In the genomic region with DNA sequence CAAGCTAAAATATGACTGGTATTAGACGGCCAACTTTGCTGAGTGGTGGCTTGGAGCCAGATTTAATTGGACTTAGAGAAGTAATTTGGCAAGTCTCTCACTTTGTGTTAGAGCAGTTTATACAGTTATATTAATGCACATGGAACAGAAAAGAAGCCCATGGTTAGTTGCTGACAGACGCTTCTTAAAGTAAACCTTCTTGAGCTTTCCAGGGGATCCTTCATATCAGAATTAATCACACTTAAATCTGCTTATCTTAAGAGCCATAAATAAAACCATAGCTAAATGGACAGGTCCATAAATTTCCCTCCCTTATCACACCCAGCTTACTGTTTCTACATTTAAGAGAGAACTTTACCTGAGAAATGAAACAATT, we compare ENCODE assay signal across 18 cellular contexts. TPM values are rescaled to one million over a fixed set of nuclear protein-coding genes. Genes with fewer than 3 reads are reported as not detected.
DNase-seq lines count a peak whose midpoint lies in the region; ATAC-seq, FAIRE-seq and TF ChIP-seq lines count a peak whose summit lies in the region.
"Had no signal": no experiment of that assay in that cellular context is flagged by ENCODE, and none has a peak within 500 bp of the region (broad histone marks: within the 10 kb centered on the region; RNA-seq: fewer than 3 reads in every experiment).

No MANE protein-coding gene starts in this region.

- peak overlapping the region; percentile 85 for H3K27ac Mint-ChIP-seq in HFFc6
- H3K27ac Mint-ChIP-seq: activated CD8-positive, alpha-beta T cell treated with anti-CD3 and anti-CD28 coated beads, Interleukin-2, amount 10 ng/mL, durations not matched to agents 7 days and 5 days; naive thymus-derived CD8-positive, alpha-beta T cell had no signal

- peak overlapping the region in 1 of 2 experiments; percentile 74; a peak in 3 of 6 replicates for H3K27ac ChIP-seq in A549
- peak overlapping the region; percentile 53 for H3K27ac ChIP-seq in foreskin keratinocyte

- TF ChIP-seq POLR2A in A549 (IDR thresholded peaks at IDR 0.05; ENCODE audit: low read length): no peak

- H3K36me3 Mint-ChIP-seq in HFFc6 (ENCODE audit: low read depth): no peaks in the 10 kb centered on the region
- H3K36me3 Mint-ChIP-seq: naive thymus-derived CD8-positive, alpha-beta T cell had no signal

- peaks cover 71% of the 10 kb centered on the region for H3K4me1 Mint-ChIP-seq in HFFc6 (ENCODE audit: low read depth)

- peaks cover 3% of the 10 kb centered on the region for H3K27me3 Mint-ChIP-seq in HFFc6 (ENCODE audit: insufficient read depth)
- H3K27me3 Mint-ChIP-seq: naive thymus-derived CD8-positive, alpha-beta T cell had no signal

- no peak for DNase-seq in A549 (ENCODE audit: low read depth in 1 of 2, low spot score in 1 of 2)
- DNase-seq in HFFc6: no peak
- no peak for DNase-seq in foreskin keratinocyte
- DNase-seq in activated naive CD4-positive, alpha-beta T cell treated with anti-CD3 and anti-CD28 coated beads, Interleukin-2, amount 50 U/mL, for 16 hours: no peak
- no peak for DNase-seq in GM19238 (ENCODE audit: insufficient read length, low spot score)
- DNase-seq: activated CD8-positive, alpha-beta T cell treated with anti-CD3 and anti-CD28 coated beads, Interleukin-2, amount 10 ng/mL, durations not matched to agents 7 days and 5 days; amniotic stem cell; cortex of kidney; naive thymus-derived CD8-positive, alpha-beta T cell; NCI-H187; NCI-H774; SHP77 had no signal

- peak overlapping the region; percentile 52 for H3K4me2 ChIP-seq in A549

- FAIRE-seq in A549 (lab: Jason Lieb, UNC): peak; percentile 28
- FAIRE-seq: TTC549, urothelium cell line had no signal

- H3K4me1 ChIP-seq in A549 (peaks cover 36% of the 10 kb centered on the region), foreskin keratinocyte (peaks cover 34% of the 10 kb centered on the region)

- H3K4me3 Mint-ChIP-seq in HFFc6: peak overlapping the region; percentile 55
- H3K4me3 Mint-ChIP-seq: activated CD8-positive, alpha-beta T cell treated with anti-CD3 and anti-CD28 coated beads, Interleukin-2, amount 10 ng/mL, durations not matched to agents 7 days and 5 days; naive thymus-derived CD8-positive, alpha-beta T cell had no signal

- CTCF ChIA-PET in A549 (lab: Yijun Ruan, JAX): interaction anchor here (1.1 to 2.5 kb wide), 5 partner anchors 50 to 1073 kb away, joined by 4 to 17 read pairs (median 5); partner anchors contain the start of gene FAM234B

- H3K27me3 ChIP-seq in foreskin keratinocyte: no peaks in the 10 kb centered on the region

- no peak overlapping the region for H3K4me3 ChIP-seq in A549

- no peak for TF ChIP-seq CTCF in A549 (IDR thresholded peaks at IDR 0.05)
- TF ChIP-seq CTCF in HFFc6 (IDR thresholded peaks at IDR 0.05): no peak
- no peak for TF ChIP-seq CTCF in foreskin keratinocyte (conservative IDR thresholded peaks at IDR 0.05)

- POLR2A ChIA-PET in A549 (lab: Yijun Ruan, JAX): no interaction called here

- 87% methylated on average over 2 of the region's 2 CpGs for WGBS in A549 (ENCODE audit: missing lambda C conversion rate)

- ATAC-seq in A549 (no peak), SK-N-SH treated with all-trans-retinoic acid at 6 μM for 48 hours (no peak), foreskin keratinocyte (no peak), GM21786 (IDR thresholded peaks at IDR 0.05; ENCODE audit: unreplicated experiment) (no peak), HG03460 (IDR thresholded peaks at IDR 0.05; ENCODE audit: unreplicated experiment) (no peak)
- ATAC-seq: activated CD8-positive, alpha-beta T cell treated with anti-CD3 and anti-CD28 coated beads, Interleukin-2, amount 10 ng/mL, durations not matched to agents 7 days and 5 days; left lobe of liver; naive thymus-derived CD8-positive, alpha-beta T cell had no signal

- TF ChIP-seq EP300 in A549 (IDR thresholded peaks at IDR 0.05): no peak

- no peak for TF ChIP-seq RAD21 in A549 (conservative IDR thresholded peaks at IDR 0.05 in 1 of 2, IDR thresholded peaks at IDR 0.05 in 1 of 2)

- H3K9me3 ChIP-seq in A549: no peaks in the 10 kb centered on the region

- H3K9me3 Mint-ChIP-seq in HFFc6: no peaks in the 10 kb centered on the region
- H3K9me3 Mint-ChIP-seq: naive thymus-derived CD8-positive, alpha-beta T cell had no signal

TF ChIP-seq in A549, 52 proteins besides CTCF, POLR2A, EP300 and RAD21:
- TF ChIP-seq, protein P1, sequence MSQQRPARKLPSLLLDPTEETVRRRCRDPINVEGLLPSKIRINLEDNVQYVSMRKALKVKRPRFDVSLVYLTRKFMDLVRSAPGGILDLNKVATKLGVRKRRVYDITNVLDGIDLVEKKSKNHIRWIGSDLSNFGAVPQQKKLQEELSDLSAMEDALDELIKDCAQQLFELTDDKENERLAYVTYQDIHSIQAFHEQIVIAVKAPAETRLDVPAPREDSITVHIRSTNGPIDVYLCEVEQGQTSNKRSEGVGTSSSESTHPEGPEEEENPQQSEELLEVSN (IDR thresholded peaks at IDR 0.05; ENCODE audit: borderline replicate concordance, low read depth): no peak
- TF ChIP-seq RFX5 (IDR thresholded peaks at IDR 0.05) (no peak), CHD2 (IDR thresholded peaks at IDR 0.05; ENCODE audit: low read length, partially characterized antibody) (no peak), EHMT2 (IDR thresholded peaks at IDR 0.05; ENCODE audit: low read depth) (no peak), RCOR1 (IDR thresholded peaks at IDR 0.05; ENCODE audit: low read depth, low read length) (no peak), SMC3 (IDR thresholded peaks at IDR 0.05) (no peak), POLR2AphosphoS2 (conservative IDR thresholded peaks at IDR 0.05; ENCODE audit: low read length) (no peak), CBX2 (IDR thresholded peaks at IDR 0.05; ENCODE audit: borderline replicate concordance, low read depth) (no peak), HOXB5 (CRISPR knock-in tag; IDR thresholded peaks at IDR 0.05) (no peak), GATA3 (IDR thresholded peaks at IDR 0.05; ENCODE audit: borderline replicate concordance) (no peak), JUN (IDR thresholded peaks at IDR 0.05) (no peak), HEYL (CRISPR knock-in tag; IDR thresholded peaks at IDR 0.05) (no peak), HDAC2 (IDR thresholded peaks at IDR 0.05) (no peak)

TF ChIP-seq in SK-N-SH treated with all-trans-retinoic acid at 6 μM for 48 hours, 23 proteins besides CTCF, POLR2A, EP300 and RAD21 (continues in another document):
- peak; percentile 71 for TF ChIP-seq ISL1 (CRISPR knock-in tag; IDR thresholded peaks at IDR 0.05)
- no peak for TF ChIP-seq ZFP3 (CRISPR knock-in tag; IDR thresholded peaks at IDR 0.05)
- TF ChIP-seq, protein P2, sequence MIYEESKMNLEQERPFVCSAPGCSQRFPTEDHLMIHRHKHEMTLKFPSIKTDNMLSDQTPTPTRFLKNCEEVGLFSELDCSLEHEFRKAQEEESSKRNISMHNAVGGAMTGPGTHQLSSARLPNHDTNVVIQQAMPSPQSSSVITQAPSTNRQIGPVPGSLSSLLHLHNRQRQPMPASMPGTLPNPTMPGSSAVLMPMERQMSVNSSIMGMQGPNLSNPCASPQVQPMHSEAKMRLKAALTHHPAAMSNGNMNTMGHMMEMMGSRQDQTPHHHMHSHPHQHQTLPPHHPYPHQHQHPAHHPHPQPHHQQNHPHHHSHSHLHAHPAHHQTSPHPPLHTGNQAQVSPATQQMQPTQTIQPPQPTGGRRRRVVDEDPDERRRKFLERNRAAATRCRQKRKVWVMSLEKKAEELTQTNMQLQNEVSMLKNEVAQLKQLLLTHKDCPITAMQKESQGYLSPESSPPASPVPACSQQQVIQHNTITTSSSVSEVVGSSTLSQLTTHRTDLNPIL (CRISPR knock-in tag; IDR thresholded peaks at IDR 0.05; ENCODE audit: low read depth): no peak
- TF ChIP-seq ARNTL (CRISPR knock-in tag; IDR thresholded peaks at IDR 0.05; ENCODE audit: borderline replicate concordance, low read depth): no peak
- TF ChIP-seq ZNF8 (CRISPR knock-in tag; IDR thresholded peaks at IDR 0.05): no peak
- no peak for TF ChIP-seq SNAI2 (CRISPR knock-in tag; IDR thresholded peaks at IDR 0.05)
- no peak for TF ChIP-seq CSDC2 (CRISPR knock-in tag; IDR thresholded peaks at IDR 0.05)

RNA-seq across cellular contexts. Expression of gene GSG1, which starts 9.6 kb away (rescaled TPM):
- polyA plus RNA-seq in A549 (2011; rRNA removed): not detected in 2 replicates
- 0.06 and 0.09 TPM in 2 replicates for polyA plus RNA-seq in A549 (2012; cell fraction: cytosol; rRNA removed)
- polyA plus RNA-seq in A549 (2012; cell fraction: nucleus; rRNA removed): 0.07 and 0.10 TPM in 2 replicates
- polyA plus RNA-seq in A549 (2017; fragmentation: RNase III; extraction: RNeasy Plus Mini Kit Qiagen cat#74134 plus additional on column Dnase treatment): 0.06 to 0.26 TPM (median 0.16 TPM) in 3 replicates
- 0.25 TPM in 1 of 2 replicates, not detected in the other for polyA minus RNA-seq in A549 (2011; rRNA and poly(A)+ RNA removed)
- total RNA-seq in HFFc6 (2021; fragmentation: NEBNext Ultra II Directional; extraction: Animal tissue kit (Norgen Biotek cat#: 25700)): 1 to 10 TPM in 2 of 6 experiments, under 1 TPM in 4; 0.48 to 1.0 (median 0.75) TPM
- total RNA-seq in foreskin keratinocyte: not detected in 2 replicates
- polyA plus RNA-seq in foreskin keratinocyte: 0.06 TPM in 1 of 2 replicates, not detected in the other
- total RNA-seq: activated CD8-positive, alpha-beta T cell treated with anti-CD3 and anti-CD28 coated beads, Interleukin-2, amount 10 ng/mL, durations not matched to agents 7 days and 5 days; left lobe of liver; naive thymus-derived CD8-positive, alpha-beta T cell had no signal

RNA-seq across cellular contexts. Expression of gene FAM234B, which starts 49.7 kb away (rescaled TPM):
- polyA plus RNA-seq in A549 (2011; rRNA removed): 7.4 and 7.5 TPM in 2 replicates
- polyA plus RNA-seq in A549 (2012; cell fraction: cytosol; rRNA removed): 2.2 and 2.4 TPM in 2 replicates
- polyA plus RNA-seq in A549 (2012; cell fraction: nucleus; rRNA removed): 2.8 and 3.5 TPM in 2 replicates
- 2.5 to 2.8 TPM (median 2.6 TPM) in 3 replicates for polyA plus RNA-seq in A549 (2017; fragmentation: RNase III; extraction: RNeasy Plus Mini Kit Qiagen cat#74134 plus additional on column Dnase treatment)
- polyA minus RNA-seq in A549 (2011; rRNA and poly(A)+ RNA removed): 17.4 and 18.1 TPM in 2 replicates
- total RNA-seq in HFFc6 (2021; fragmentation: NEBNext Ultra II Directional; extraction: Animal tissue kit (Norgen Biotek cat#: 25700)): 1 to 10 TPM; 3.0 to 4.6 (median 3.7) TPM
- total RNA-seq in foreskin keratinocyte: 5.0 and 6.0 TPM in 2 replicates
- 1.8 and 2.6 TPM in 2 replicates for polyA plus RNA-seq in foreskin keratinocyte
